ENCODE assay signal across 23 cellular contexts in the genomic region with DNA sequence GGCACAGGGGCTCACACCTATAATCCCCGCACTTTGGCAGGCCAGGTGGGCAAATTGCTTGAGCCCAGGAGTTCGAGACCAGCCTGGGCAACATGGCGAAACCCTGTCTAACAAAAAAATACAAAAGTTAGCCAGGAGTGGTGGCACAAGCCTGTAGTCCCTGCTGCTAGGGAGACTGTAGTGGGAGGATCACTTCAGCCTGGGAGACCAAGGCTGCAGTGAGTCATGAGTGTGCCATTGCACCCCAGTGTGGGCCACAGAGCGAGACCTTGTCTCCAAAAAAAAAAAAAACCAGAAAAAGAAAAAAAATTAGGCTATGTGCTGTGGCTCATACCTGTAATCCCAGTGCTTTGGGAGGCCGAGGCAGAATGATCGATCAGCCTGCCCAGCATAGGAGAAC.
"Had no signal": no experiment of that assay in that cellular context is flagged by ENCODE, and none has a peak within 500 bp of the region (broad histone marks: within the 10 kb centered on the region; RNA-seq: fewer than 3 reads in every experiment).

No MANE protein-coding gene starts in this region.

- H3K4me3 Mint-ChIP-seq: activated CD4-positive, alpha-beta memory T cell treated with anti-CD3 and anti-CD28 coated beads, Interleukin-2, amount 10 ng/mL, durations not matched to agents 7 days and 5 days; activated CD4-positive, alpha-beta T cell treated with anti-CD3 and anti-CD28 coated beads for 36 hours; activated naive CD4-positive, alpha-beta T cell treated with anti-CD3 and anti-CD28 coated beads for 36 hours; activated naive CD8-positive, alpha-beta T cell; activated T-helper 17 cell treated with anti-CD3 and anti-CD28 coated beads, Interleukin-2, amount 50 U/mL, for 72 hours had no signal

- H3K4me1 Mint-ChIP-seq: activated CD4-positive, alpha-beta memory T cell treated with anti-CD3 and anti-CD28 coated beads, Interleukin-2, amount 10 ng/mL, durations not matched to agents 7 days and 5 days; activated CD4-positive, alpha-beta T cell treated with anti-CD3 and anti-CD28 coated beads for 36 hours had no signal

- H3K9me3 Mint-ChIP-seq: activated CD4-positive, alpha-beta memory T cell treated with anti-CD3 and anti-CD28 coated beads, Interleukin-2, amount 10 ng/mL, durations not matched to agents 7 days and 5 days; activated naive CD4-positive, alpha-beta T cell treated with anti-CD3 and anti-CD28 coated beads for 36 hours; activated T-helper 17 cell treated with anti-CD3 and anti-CD28 coated beads, Interleukin-2, amount 50 U/mL, for 72 hours had no signal

- H3K9me3 ChIP-seq: Peyer's patch had no signal

- ATAC-seq: activated CD4-positive, alpha-beta T cell treated with anti-CD3 and anti-CD28 coated beads for 36 hours; activated T-helper 17 cell treated with anti-CD3 and anti-CD28 coated beads, Interleukin-2, amount 50 U/mL, for 72 hours had no signal

- H3K27ac ChIP-seq: Peyer's patch, WERI-Rb-1 had no signal

- H3K27me3 Mint-ChIP-seq: activated CD4-positive, alpha-beta memory T cell treated with anti-CD3 and anti-CD28 coated beads, Interleukin-2, amount 10 ng/mL, durations not matched to agents 7 days and 5 days; activated CD4-positive, alpha-beta T cell treated with anti-CD3 and anti-CD28 coated beads for 36 hours; activated naive CD8-positive, alpha-beta T cell; activated T-helper 17 cell treated with anti-CD3 and anti-CD28 coated beads, Interleukin-2, amount 50 U/mL, for 72 hours had no signal

- H3K4me3 ChIP-seq: Peyer's patch had no signal

- DNase-seq: activated CD4-positive, alpha-beta memory T cell treated with anti-CD3 and anti-CD28 coated beads, Interleukin-2, amount 10 ng/mL, durations not matched to agents 7 days and 5 days; activated CD4-positive, alpha-beta T cell treated with anti-CD3 and anti-CD28 coated beads for 36 hours; activated CD4-positive, alpha-beta T cell treated with anti-CD3 and anti-CD28 coated beads, Interleukin-2, amount 50 U/mL, for 1 hour; activated gamma-delta T cell; activated naive CD4-positive, alpha-beta T cell treated with anti-CD3 and anti-CD28 coated beads for 36 hours; activated T-cell treated with anti-CD3 and anti-CD28 coated beads for 4 hours; activated T-cell treated with anti-CD3 and anti-CD28 coated beads, Interleukin-2, amount 50 U/mL, for 48 hours; cerebellar nuclear complex; Kasumi-1; KBM-7; NCI-H1092; NCI-H1417; NCI-H1930; NCI-H2171 treated with DMSO at 0.1 percent for 48 hours; NCI-H226; NCI-H510A treated with DMSO at 0.1 percent for 48 hours; Peyer's patch; SHP77 treated with DMSO at 0.1 percent for 48 hours; T-helper 2 cell; T1000; WERI-Rb-1 had no signal

- H3K4me1 ChIP-seq: Peyer's patch had no signal

- H3K27ac Mint-ChIP-seq: activated CD4-positive, alpha-beta memory T cell treated with anti-CD3 and anti-CD28 coated beads, Interleukin-2, amount 10 ng/mL, durations not matched to agents 7 days and 5 days; activated CD4-positive, alpha-beta T cell treated with anti-CD3 and anti-CD28 coated beads for 36 hours; activated naive CD4-positive, alpha-beta T cell treated with anti-CD3 and anti-CD28 coated beads for 36 hours; activated naive CD8-positive, alpha-beta T cell; activated T-helper 17 cell treated with anti-CD3 and anti-CD28 coated beads, Interleukin-2, amount 50 U/mL, for 72 hours had no signal

- H3K27me3 ChIP-seq: Peyer's patch had no signal
